25 cellular contexts compared by ENCODE assay signal in genomic region chr5:40667171-40667663, GRCh38.
"Had no signal": no experiment of that assay in that cellular context is flagged by ENCODE, and none has a peak within 500 bp of the region (broad histone marks: within the 10 kb centered on the region; RNA-seq: fewer than 3 reads in every experiment).

No MANE protein-coding gene starts in this region.

- ATAC-seq: activated CD4-positive, CD25-positive, alpha-beta regulatory T cell treated with anti-CD3 and anti-CD28 coated beads, Interleukin-2, amount 50 U/mL, for 24 hours; activated T-cell treated with anti-CD3 and anti-CD28 coated beads, Interleukin-2, amount 50 U/mL, for 4 hours; left ventricle myocardium superior; pancreas; upper lobe of right lung had no signal

- H3K27ac ChIP-seq: brain microvascular endothelial cell, esophagus squamous epithelium, pancreas, right atrium auricular region, spleen, suprapubic skin, tibial artery, upper lobe of right lung, WERI-Rb-1 had no signal

- H3K36me3 Mint-ChIP-seq: activated naive CD8-positive, alpha-beta T cell treated with anti-CD3 and anti-CD28 coated beads, Interleukin-2, amount 10 ng/mL, durations not matched to agents 7 days and 5 days; naive B cell had no signal

- H3K27me3 ChIP-seq: brain microvascular endothelial cell, pancreas, right atrium auricular region, spleen, suprapubic skin, tibial artery, upper lobe of right lung had no signal

- H3K9me3 Mint-ChIP-seq: activated naive CD8-positive, alpha-beta T cell treated with anti-CD3 and anti-CD28 coated beads, Interleukin-2, amount 10 ng/mL, durations not matched to agents 7 days and 5 days; activated T-cell treated with anti-CD3 and anti-CD28 coated beads, Interleukin-2, amount 50 U/mL, for 4 hours; T-helper 1 cell treated with Interleukin-12 subunit alpha and Interleukin-12 subunit beta and Interleukin-4 antibody, amounts not matched to agents 30 μg/mL and 1 μg/mL, for 36 hours had no signal

- H3K9me3 ChIP-seq: esophagus squamous epithelium, pancreas, right atrium auricular region, spleen, suprapubic skin, tibial artery, upper lobe of right lung had no signal

- H3K4me1 ChIP-seq: pancreas, right atrium auricular region, suprapubic skin, tibial artery, upper lobe of right lung had no signal

- H3K4me3 Mint-ChIP-seq: activated naive CD8-positive, alpha-beta T cell treated with anti-CD3 and anti-CD28 coated beads, Interleukin-2, amount 10 ng/mL, durations not matched to agents 7 days and 5 days; activated T-cell treated with anti-CD3 and anti-CD28 coated beads, Interleukin-2, amount 50 U/mL, for 4 hours; naive B cell; T-helper 1 cell treated with Interleukin-12 subunit alpha and Interleukin-12 subunit beta and Interleukin-4 antibody, amounts not matched to agents 30 μg/mL and 1 μg/mL, for 36 hours had no signal

- H3K27me3 Mint-ChIP-seq: naive B cell had no signal

- DNase-seq: activated CD4-positive, alpha-beta T cell treated with anti-CD3 and anti-CD28 coated beads for 48 hours; activated CD4-positive, alpha-beta T cell treated with anti-CD3 and anti-CD28 coated beads, Interleukin-2, amount 50 U/mL, for 48 hours; activated CD8-positive, alpha-beta memory T cell treated with anti-CD3 and anti-CD28 coated beads, Interleukin-2, amount 50 U/mL, for 4 hours; activated naive CD4-positive, alpha-beta T cell; activated naive CD8-positive, alpha-beta T cell treated with anti-CD3 and anti-CD28 coated beads, Interleukin-2, amount 10 ng/mL, durations not matched to agents 7 days and 5 days; activated T-cell treated with anti-CD3 and anti-CD28 coated beads, Interleukin-2, amount 50 U/mL, for 4 hours; amniotic stem cell; brain microvascular endothelial cell; caudate nucleus; esophagus squamous epithelium; foreskin melanocyte; left ventricle myocardium superior; naive B cell; pancreas; spleen; stimulated activated naive CD4-positive, alpha-beta T cell; SW 1271; T1000; tibial artery; upper lobe of right lung; WERI-Rb-1 had no signal

- H3K27ac Mint-ChIP-seq: activated naive CD8-positive, alpha-beta T cell treated with anti-CD3 and anti-CD28 coated beads, Interleukin-2, amount 10 ng/mL, durations not matched to agents 7 days and 5 days; naive B cell; T-helper 1 cell treated with Interleukin-12 subunit alpha and Interleukin-12 subunit beta and Interleukin-4 antibody, amounts not matched to agents 30 μg/mL and 1 μg/mL, for 36 hours had no signal

- H3K4me3 ChIP-seq: esophagus squamous epithelium, pancreas, right atrium auricular region, spleen, suprapubic skin, tibial artery, upper lobe of right lung had no signal

- H3K36me3 ChIP-seq: brain microvascular endothelial cell, esophagus squamous epithelium, pancreas, right atrium auricular region, spleen, suprapubic skin, tibial artery, upper lobe of right lung, WERI-Rb-1 had no signal
